ENCODE assay signal across 12 cellular contexts in genomic region chr1:98429851-98430496, GRCh38.
A peak's percentile ranks its signal among the peaks of the same experiment; 100 is the strongest.
DNase-seq lines count a peak whose midpoint lies in the region; ATAC-seq and TF ChIP-seq lines count a peak whose summit lies in the region.
"Had no signal": no experiment of that assay in that cellular context is flagged by ENCODE, and none has a peak within 500 bp of the region (broad histone marks: within the 10 kb centered on the region; RNA-seq: fewer than 3 reads in every experiment).

No MANE protein-coding gene starts in this region.

- peak overlapping the region in 1 of 2 donors; percentile 14 for H3K27ac ChIP-seq in lung (ENCODE audit: low read depth in 1 of 2, low read length in 1 of 2)
- H3K27ac ChIP-seq: BLaER1, epithelial cell of prostate had no signal

- ATAC-seq in lung (ENCODE audit: insufficient read depth, low FRiP score) (no peak), GM18858 (IDR thresholded peaks at IDR 0.05; ENCODE audit: unreplicated experiment) (no peak)
- no peak for ATAC-seq in stimulated activated naive CD8-positive, alpha-beta T cell treated with anti-CD3 and anti-CD28 coated beads, Interleukin-15, amount 100 ng/mL, for 72 hours

- no peaks in the 10 kb centered on the region for H3K4me1 ChIP-seq in lung (ENCODE audit: control insufficient read depth in 2 of 2, insufficient read depth in 2 of 2, low read length in 2 of 2)

- 65 to 73% methylated on average over 4 of the region's 4 CpGs for WGBS in lung, 2 donors

- no peaks in the 10 kb centered on the region for H3K9me3 Mint-ChIP-seq in stimulated activated naive CD8-positive, alpha-beta T cell treated with anti-CD3 and anti-CD28 coated beads, Interleukin-15, amount 100 ng/mL, for 72 hours

- H3K27ac Mint-ChIP-seq in stimulated activated naive CD8-positive, alpha-beta T cell treated with anti-CD3 and anti-CD28 coated beads, Interleukin-15, amount 100 ng/mL, for 72 hours = no peak overlapping the region

- H3K27me3 Mint-ChIP-seq in stimulated activated naive CD8-positive, alpha-beta T cell treated with anti-CD3 and anti-CD28 coated beads, Interleukin-15, amount 100 ng/mL, for 72 hours = no peaks in the 10 kb centered on the region

- no peaks in the 10 kb centered on the region for H3K27me3 ChIP-seq in lung (ENCODE audit: control insufficient read depth, insufficient read depth)
- H3K27me3 ChIP-seq: BLaER1 had no signal

- no peaks in the 10 kb centered on the region for H3K4me1 Mint-ChIP-seq in stimulated activated naive CD8-positive, alpha-beta T cell treated with anti-CD3 and anti-CD28 coated beads, Interleukin-15, amount 100 ng/mL, for 72 hours

- no peak overlapping the region for H3K4me3 ChIP-seq in lung
- H3K4me3 ChIP-seq: BLaER1 had no signal

- H3K9me3 ChIP-seq in lung (ENCODE audit: control insufficient read depth in 2 of 2, insufficient read depth in 1 of 2, low read length in 1 of 2) = no peaks in the 10 kb centered on the region
- H3K9me3 ChIP-seq: BLaER1 had no signal

- peak; percentile 36 for DNase-seq in D341Med (ENCODE audit: low spot score)
- peak; percentile 61 to 92 (median 87) for DNase-seq in NCI-H1417 (lab: John Stamatoyannopoulos, UW)
- peak; percentile 85 for DNase-seq in NCI-H748 treated with DMSO at 0.1 percent for 48 hours (lab: John Stamatoyannopoulos, UW)
- DNase-seq in lung (ENCODE audit: low spot score) = peak; percentile 65
- no peak for DNase-seq in T1000 (lab: John Stamatoyannopoulos, UW)
- DNase-seq in CD1c-positive myeloid dendritic cell (ENCODE audit: extremely low spot score) = no peak
- no peak for DNase-seq in stimulated activated naive CD8-positive, alpha-beta T cell treated with anti-CD3 and anti-CD28 coated beads, Interleukin-15, amount 100 ng/mL, for 72 hours
- DNase-seq: activated CD4-positive, alpha-beta T cell treated with anti-CD3 and anti-CD28 coated beads for 1 hour; activated effector memory CD4-positive, alpha-beta T cell treated with anti-CD3 and anti-CD28 coated beads, Interleukin-2, amount 50 U/mL, for 16 hours had no signal

- no peak for TF ChIP-seq CTCF in lung (IDR thresholded peaks at IDR 0.05; ENCODE audit: control extremely low read depth, extremely low read depth)

- H3K36me3 ChIP-seq in lung (ENCODE audit: control insufficient read depth in 2 of 2, insufficient read depth in 2 of 2, low read length in 2 of 2) = no peaks in the 10 kb centered on the region
- H3K36me3 ChIP-seq: BLaER1 had no signal

- no peak overlapping the region for H3K4me3 Mint-ChIP-seq in stimulated activated naive CD8-positive, alpha-beta T cell treated with anti-CD3 and anti-CD28 coated beads, Interleukin-15, amount 100 ng/mL, for 72 hours

Comparison
In these comparisons a context has a peak if more than half of its experiments do, and no peak if none do; other contexts are left out.
1. DNase-seq: peak in D341Med (single experiment), NCI-H1417 (3 of 3), NCI-H748 treated with DMSO at 0.1 percent for 48 hours (single experiment) and lung (single experiment); none in T1000 (single experiment), CD1c-positive myeloid dendritic cell (single experiment) and stimulated activated naive CD8-positive, alpha-beta T cell treated with anti-CD3 and anti-CD28 coated beads, Interleukin-15, amount 100 ng/mL, for 72 hours (0 of 2).